In the genomic region with DNA sequence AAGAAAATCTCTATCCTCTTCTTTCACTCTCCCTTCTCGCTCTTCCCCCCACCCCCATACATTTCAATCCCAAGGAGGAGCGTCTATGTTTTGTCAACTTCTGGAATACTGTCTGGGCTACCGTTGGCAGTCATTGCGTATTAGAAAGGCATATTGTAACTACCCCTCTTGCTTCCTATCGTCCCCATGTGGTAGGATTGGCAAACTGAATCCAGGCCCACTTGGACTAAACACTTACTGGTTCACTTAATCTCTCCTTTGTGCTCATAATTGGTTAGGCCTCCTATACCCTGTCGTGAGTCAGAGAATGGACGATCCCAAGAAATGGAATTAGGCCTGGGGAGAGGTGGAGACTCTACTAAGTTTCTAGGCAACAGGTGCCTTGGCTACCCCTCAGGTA, we compare ENCODE assay signal across 1 cellular context.
A peak's percentile ranks its signal among the peaks of the same experiment; 100 is the strongest.
TF ChIP-seq lines count a peak whose summit lies in the region.

No MANE protein-coding gene starts in this region.

TF ChIP-seq in K562, 482 proteins besides CTCF, POLR2A, EP300 and RAD21 (continued from another document):
- TF ChIP-seq, protein P1, sequence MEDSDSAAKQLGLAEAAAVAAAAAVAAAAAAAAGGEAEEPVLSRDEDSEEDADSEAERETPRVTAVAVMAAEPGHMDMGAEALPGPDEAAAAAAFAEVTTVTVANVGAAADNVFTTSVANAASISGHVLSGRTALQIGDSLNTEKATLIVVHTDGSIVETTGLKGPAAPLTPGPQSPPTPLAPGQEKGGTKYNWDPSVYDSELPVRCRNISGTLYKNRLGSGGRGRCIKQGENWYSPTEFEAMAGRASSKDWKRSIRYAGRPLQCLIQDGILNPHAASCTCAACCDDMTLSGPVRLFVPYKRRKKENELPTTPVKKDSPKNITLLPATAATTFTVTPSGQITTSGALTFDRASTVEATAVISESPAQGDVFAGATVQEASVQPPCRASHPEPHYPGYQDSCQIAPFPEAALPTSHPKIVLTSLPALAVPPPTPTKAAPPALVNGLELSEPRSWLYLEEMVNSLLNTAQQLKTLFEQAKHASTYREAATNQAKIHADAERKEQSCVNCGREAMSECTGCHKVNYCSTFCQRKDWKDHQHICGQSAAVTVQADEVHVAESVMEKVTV (CRISPR knock-in tag; IDR thresholded peaks at IDR 0.05), result peak; percentile 40; the same call in 1 of the 2 replicates
- TF ChIP-seq CBX2 (IDR thresholded peaks at IDR 0.05; ENCODE audit: insufficient read depth, low read length, poor library complexity, severe bottlenecking) (no peak), SMC3 (conservative IDR thresholded peaks at IDR 0.05; ENCODE audit: insufficient read depth, low read depth, low read length) (peak; percentile 57)
- TF ChIP-seq, protein P2, sequence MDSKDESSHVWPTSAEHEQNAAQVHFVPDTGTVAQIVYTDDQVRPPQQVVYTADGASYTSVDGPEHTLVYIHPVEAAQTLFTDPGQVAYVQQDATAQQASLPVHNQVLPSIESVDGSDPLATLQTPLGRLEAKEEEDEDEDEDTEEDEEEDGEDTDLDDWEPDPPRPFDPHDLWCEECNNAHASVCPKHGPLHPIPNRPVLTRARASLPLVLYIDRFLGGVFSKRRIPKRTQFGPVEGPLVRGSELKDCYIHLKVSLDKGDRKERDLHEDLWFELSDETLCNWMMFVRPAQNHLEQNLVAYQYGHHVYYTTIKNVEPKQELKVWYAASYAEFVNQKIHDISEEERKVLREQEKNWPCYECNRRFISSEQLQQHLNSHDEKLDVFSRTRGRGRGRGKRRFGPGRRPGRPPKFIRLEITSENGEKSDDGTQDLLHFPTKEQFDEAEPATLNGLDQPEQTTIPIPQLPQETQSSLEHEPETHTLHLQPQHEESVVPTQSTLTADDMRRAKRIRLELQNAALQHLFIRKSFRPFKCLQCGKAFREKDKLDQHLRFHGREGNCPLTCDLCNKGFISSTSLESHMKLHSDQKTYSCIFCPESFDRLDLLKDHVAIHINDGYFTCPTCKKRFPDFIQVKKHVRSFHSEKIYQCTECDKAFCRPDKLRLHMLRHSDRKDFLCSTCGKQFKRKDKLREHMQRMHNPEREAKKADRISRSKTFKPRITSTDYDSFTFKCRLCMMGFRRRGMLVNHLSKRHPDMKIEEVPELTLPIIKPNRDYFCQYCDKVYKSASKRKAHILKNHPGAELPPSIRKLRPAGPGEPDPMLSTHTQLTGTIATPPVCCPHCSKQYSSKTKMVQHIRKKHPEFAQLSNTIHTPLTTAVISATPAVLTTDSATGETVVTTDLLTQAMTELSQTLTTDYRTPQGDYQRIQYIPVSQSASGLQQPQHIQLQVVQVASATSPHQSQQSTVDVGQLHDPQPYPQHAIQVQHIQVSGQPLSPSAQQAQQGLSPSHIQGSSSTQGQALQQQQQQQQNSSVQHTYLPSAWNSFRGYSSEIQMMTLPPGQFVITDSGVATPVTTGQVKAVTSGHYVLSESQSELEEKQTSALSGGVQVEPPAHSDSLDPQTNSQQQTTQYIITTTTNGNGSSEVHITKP (IDR thresholded peaks at IDR 0.05; ENCODE audit: partially characterized antibody), result peak; percentile 44
- TF ChIP-seq, protein P3, sequence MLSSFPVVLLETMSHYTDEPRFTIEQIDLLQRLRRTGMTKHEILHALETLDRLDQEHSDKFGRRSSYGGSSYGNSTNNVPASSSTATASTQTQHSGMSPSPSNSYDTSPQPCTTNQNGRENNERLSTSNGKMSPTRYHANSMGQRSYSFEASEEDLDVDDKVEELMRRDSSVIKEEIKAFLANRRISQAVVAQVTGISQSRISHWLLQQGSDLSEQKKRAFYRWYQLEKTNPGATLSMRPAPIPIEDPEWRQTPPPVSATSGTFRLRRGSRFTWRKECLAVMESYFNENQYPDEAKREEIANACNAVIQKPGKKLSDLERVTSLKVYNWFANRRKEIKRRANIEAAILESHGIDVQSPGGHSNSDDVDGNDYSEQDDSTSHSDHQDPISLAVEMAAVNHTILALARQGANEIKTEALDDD (IDR thresholded peaks at IDR 0.05), result peak; percentile 33; the same call in 1 of the 2 replicates
